ENCODE assay signal across 1 cellular context in the genomic region with DNA sequence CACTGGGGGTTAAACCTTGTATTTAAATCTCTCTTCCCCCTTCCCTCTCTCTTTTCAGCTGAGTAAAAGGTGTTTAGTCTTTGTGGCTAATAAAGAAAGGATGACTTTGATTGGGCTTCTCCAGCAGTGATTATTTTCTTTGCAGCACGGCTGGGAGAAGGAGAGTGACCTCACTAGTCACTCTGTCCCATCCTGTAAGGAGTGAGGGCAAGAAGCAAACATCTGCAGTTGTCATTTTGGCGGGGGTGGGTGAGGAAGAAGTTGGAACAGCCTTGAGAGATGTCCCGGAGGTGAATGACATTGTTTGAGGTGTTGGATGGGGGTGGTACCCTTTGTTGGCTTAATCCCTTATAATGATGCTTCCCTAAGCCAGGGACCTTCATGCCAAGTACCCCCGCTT.
TF ChIP-seq lines count a peak whose summit lies in the region.

No MANE protein-coding gene starts in this region.

TF ChIP-seq in H1, 55 proteins besides CTCF, POLR2A, EP300 and RAD21 (continued from another document):
- TF ChIP-seq CREB1 (IDR thresholded peaks at IDR 0.05) (no peak), POLR2AphosphoS5 (IDR thresholded peaks at IDR 0.05; ENCODE audit: low read depth, low read length) (no peak)
